9 cellular contexts compared by ENCODE assay signal in the genomic region with DNA sequence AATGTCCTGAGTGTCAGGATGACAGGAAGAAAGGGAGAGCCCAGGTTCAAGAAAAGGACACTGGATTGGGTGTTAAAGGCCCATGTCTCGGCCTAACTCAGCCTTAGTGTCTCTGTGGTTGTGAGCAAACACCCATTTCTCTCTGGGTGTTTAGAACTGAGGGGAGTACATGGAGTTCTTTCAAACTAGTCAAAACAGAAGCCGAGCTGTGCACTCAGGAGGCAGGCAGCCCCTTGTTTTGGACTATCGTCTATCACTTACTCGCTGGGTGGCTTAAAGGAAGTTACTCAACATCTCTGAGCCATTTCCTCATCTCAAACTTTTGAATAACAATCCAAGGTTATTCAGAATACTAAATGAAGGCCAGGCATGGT. TPM values are rescaled to one million over a fixed set of nuclear protein-coding genes. Genes with fewer than 3 reads are reported as not detected.
DNase-seq lines count a peak whose midpoint lies in the region; ATAC-seq and TF ChIP-seq lines count a peak whose summit lies in the region.
"Had no signal": no experiment of that assay in that cellular context is flagged by ENCODE, and none has a peak within 500 bp of the region (broad histone marks: within the 10 kb centered on the region; RNA-seq: fewer than 3 reads in every experiment).

No MANE protein-coding gene starts in this region.

- no peaks in the 10 kb centered on the region for H3K9me3 Mint-ChIP-seq in mesothelial cell of epicardium

- TF ChIP-seq CTCF in mesothelial cell of epicardium (IDR thresholded peaks at IDR 0.05; ENCODE audit: unreplicated experiment) = no peak

- no peaks in the 10 kb centered on the region for H3K9me3 ChIP-seq in BLaER1

- H3K27me3 ChIP-seq in BLaER1 = no peaks in the 10 kb centered on the region
- H3K27me3 ChIP-seq: brain microvascular endothelial cell had no signal

- peak overlapping the region; percentile 9 for H3K27ac Mint-ChIP-seq in mesothelial cell of epicardium

- no peak overlapping the region for H3K9ac ChIP-seq in BLaER1

- H3K27me3 Mint-ChIP-seq in mesothelial cell of epicardium (ENCODE audit: low read depth) = no peaks in the 10 kb centered on the region

- H3K4me2 ChIP-seq in BLaER1 = peak overlapping the region; percentile 71

- no peak overlapping the region for H3K4me3 ChIP-seq in BLaER1

- no peaks in the 10 kb centered on the region for H3K36me3 Mint-ChIP-seq in mesothelial cell of epicardium

- DNase-seq in MV-4-11 (lab: John Stamatoyannopoulos, UW) (peak; percentile 67), mesothelial cell of epicardium (ENCODE audit: low spot score in 2 of 2, unreplicated experiment in 2 of 2) (no peak), D341Med (ENCODE audit: low spot score) (no peak), DMS114 treated with DMSO at 0.1 percent for 48 hours (lab: John Stamatoyannopoulos, UW; ENCODE audit: unreplicated experiment) (no peak), NCI-H1105 treated with DMSO at 0.1 percent for 48 hours (lab: John Stamatoyannopoulos, UW) (no peak)
- peak; percentile 53 for DNase-seq in activated naive CD4-positive, alpha-beta T cell treated with anti-CD3 and anti-CD28 coated beads, Interleukin-2, amount 50 U/mL, for 16 hours
- DNase-seq: brain microvascular endothelial cell had no signal

- peaks cover 12% of the 10 kb centered on the region for H3K4me1 Mint-ChIP-seq in mesothelial cell of epicardium

- no peak overlapping the region for H3K27ac ChIP-seq in BLaER1
- H3K27ac ChIP-seq: brain microvascular endothelial cell had no signal

- peaks cover 83% of the 10 kb centered on the region for H3K4me1 ChIP-seq in BLaER1

- H4K20me1 ChIP-seq in BLaER1 = no peaks in the 10 kb centered on the region

- ATAC-seq in HG02973 (IDR thresholded peaks at IDR 0.05; ENCODE audit: unreplicated experiment) = no peak

- no peak overlapping the region for H3K4me3 Mint-ChIP-seq in mesothelial cell of epicardium

- H3K36me3 ChIP-seq in BLaER1 = no peaks in the 10 kb centered on the region
- H3K36me3 ChIP-seq: brain microvascular endothelial cell had no signal

RNA-seq across cellular contexts. Expression of a gene that starts 40.0 kb away (rescaled TPM):
- 8.5 to 9.2 TPM (median 8.9 TPM) in 3 replicates for total RNA-seq in mesothelial cell of epicardium

RNA-seq across cellular contexts. Expression of a gene that starts 40.9 kb away (rescaled TPM):
- 24.2 to 26.4 TPM (median 26.2 TPM) in 3 replicates for total RNA-seq in mesothelial cell of epicardium

RNA-seq across cellular contexts. Expression of a gene that starts 46.4 kb away (rescaled TPM):
- 62.8 to 68.8 TPM (median 67.4 TPM) in 3 replicates for total RNA-seq in mesothelial cell of epicardium

Comparison
In these comparisons a context has a peak if more than half of its experiments do, and no peak if none do; other contexts are left out.
1. DNase-seq: peak in MV-4-11 (single experiment) and activated naive CD4-positive, alpha-beta T cell treated with anti-CD3 and anti-CD28 coated beads, Interleukin-2, amount 50 U/mL, for 16 hours (single experiment); none in mesothelial cell of epicardium (0 of 2), D341Med (single experiment), DMS114 treated with DMSO at 0.1 percent for 48 hours (single experiment) and NCI-H1105 treated with DMSO at 0.1 percent for 48 hours (single experiment).